1 cellular context compared by ENCODE assay signal in genomic region chr19:11964496-11964857, GRCh38.
TF ChIP-seq lines count a peak whose summit lies in the region.

No MANE protein-coding gene starts in this region.

TF ChIP-seq in HepG2, 621 proteins besides CTCF, POLR2A, EP300 and RAD21 (continued from another document):
- peak; percentile 13; the same call in 1 of the 2 replicates for TF ChIP-seq THRA (CRISPR knock-in tag; IDR thresholded peaks at IDR 0.05; ENCODE audit: borderline replicate concordance)
